ENCODE assay signal across 12 cellular contexts in genomic region chr11:12529041-12529440, GRCh38.
"Had no signal": no experiment of that assay in that cellular context is flagged by ENCODE, and none has a peak within 500 bp of the region (broad histone marks: within the 10 kb centered on the region; RNA-seq: fewer than 3 reads in every experiment).

No MANE protein-coding gene starts in this region.

- H3K36me3 ChIP-seq: thyroid gland had no signal

- DNase-seq: activated CD4-positive, alpha-beta T cell treated with anti-CD3 and anti-CD28 coated beads, Interleukin-2, amount 10 ng/mL, durations not matched to agents 7 days and 5 days; activated CD4-positive, CD25-positive, alpha-beta regulatory T cell; activated CD8-positive, alpha-beta memory T cell treated with anti-CD3 and anti-CD28 coated beads, Interleukin-2, amount 50 U/mL, for 48 hours; activated naive CD4-positive, alpha-beta T cell; activated naive CD8-positive, alpha-beta T cell treated with anti-CD3 and anti-CD28 coated beads, Interleukin-2, amount 10 ng/mL, durations not matched to agents 7 days and 5 days; activated T-cell treated with anti-CD3 and anti-CD28 coated beads, Interleukin-2, amount 50 U/mL, for 72 hours; foreskin melanocyte; kidney glomerular epithelial cell; SW 1271 had no signal

- H3K9me3 ChIP-seq: ascending aorta, thyroid gland had no signal

- H3K4me1 ChIP-seq: ascending aorta, thyroid gland had no signal

- H3K27ac ChIP-seq: ascending aorta, thyroid gland had no signal

- H3K4me3 ChIP-seq: ascending aorta, thyroid gland had no signal

- ATAC-seq: activated T-cell treated with anti-CD3 and anti-CD28 coated beads, Interleukin-2, amount 50 U/mL, for 72 hours; stimulated activated effector memory CD8-positive, alpha-beta T cell treated with anti-CD3 and anti-CD28 coated beads, Interleukin-12 subunit alpha, Interleukin-12 subunit beta, amount 100 ng/mL, for 72 hours had no signal

- H3K27me3 ChIP-seq: ascending aorta, thyroid gland had no signal
